In the genomic region with DNA sequence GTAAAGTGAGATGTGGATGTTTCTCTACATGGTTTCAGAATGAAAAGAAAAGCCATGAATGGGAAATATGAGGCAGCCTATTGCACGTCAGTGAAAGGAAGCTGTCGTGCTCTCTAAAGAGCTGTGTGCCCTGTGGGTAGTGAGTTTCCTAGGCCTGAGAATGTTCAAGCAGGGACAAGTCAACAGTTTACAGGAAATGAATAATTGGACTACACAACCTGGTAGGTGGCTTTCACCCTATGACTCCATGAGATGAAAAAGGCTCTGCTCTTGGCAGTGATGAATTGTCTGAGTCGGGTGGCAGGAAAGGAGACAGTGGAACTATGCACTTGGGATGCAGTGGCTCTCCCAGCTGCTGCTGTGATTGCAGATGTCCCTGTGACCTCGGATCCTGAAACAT, we compare ENCODE assay signal across 20 cellular contexts.
A peak's percentile ranks its signal among the peaks of the same experiment; 100 is the strongest.
DNase-seq lines count a peak whose midpoint lies in the region; ATAC-seq, FAIRE-seq and TF ChIP-seq lines count a peak whose summit lies in the region.
"Had no signal": no experiment of that assay in that cellular context is flagged by ENCODE, and none has a peak within 500 bp of the region (broad histone marks: within the 10 kb centered on the region; RNA-seq: fewer than 3 reads in every experiment).

No MANE protein-coding gene starts in this region.

- H2AFZ ChIP-seq in endothelial cell of umbilical vein (ENCODE audit: low read depth, low read length): no peak overlapping the region

- H3K36me3 ChIP-seq in RWPE2 (ENCODE audit: low read depth) (no peaks in the 10 kb centered on the region), endothelial cell of umbilical vein (ENCODE audit: control insufficient read depth in 2 of 2, extremely low read depth in 1 of 2, insufficient read depth in 2 of 2, low read length in 2 of 2) (no peaks in the 10 kb centered on the region), esophagus muscularis mucosa (no peaks in the 10 kb centered on the region)
- H3K36me3 ChIP-seq: colonic mucosa, gastroesophageal sphincter, HAP-1, right atrium auricular region, SJCRH30 had no signal

- H3K4me1 ChIP-seq in RWPE2 (ENCODE audit: insufficient read depth, poor library complexity, severe bottlenecking): peaks cover 10% of the 10 kb centered on the region
- H3K4me1 ChIP-seq in endothelial cell of umbilical vein (ENCODE audit: control insufficient read depth, extremely low read depth, insufficient read depth, low read length): peaks cover 34% of the 10 kb centered on the region
- peaks cover 0 to 6% (median 0%) of the 10 kb centered on the region in 4 donors for H3K4me1 ChIP-seq in esophagus muscularis mucosa
- H3K4me1 ChIP-seq: colonic mucosa, gastroesophageal sphincter, HAP-1, SJCRH30 had no signal

- ATAC-seq in RWPE2 (ENCODE audit: low read depth): peak; percentile 91
- ATAC-seq: activated CD4-positive, CD25-positive, alpha-beta regulatory T cell treated with anti-CD3 and anti-CD28 coated beads, Interleukin-2, amount 50 U/mL, for 24 hours; gastroesophageal sphincter had no signal

- TF ChIP-seq POLR2A in endothelial cell of umbilical vein (IDR thresholded peaks at IDR 0.05; ENCODE audit: low read depth, low read length) (no peak), esophagus muscularis mucosa (IDR thresholded peaks at IDR 0.05; ENCODE audit: low read depth) (no peak)

- H4K20me1 ChIP-seq in endothelial cell of umbilical vein (replicated peaks; ENCODE audit: control insufficient read depth, extremely low read depth, insufficient read depth, low read length): no peaks in the 10 kb centered on the region

- peak; percentile 35 for DNase-seq in DMS79 treated with DMSO at 0.1 percent for 48 hours (lab: John Stamatoyannopoulos, UW)
- peak; percentile 29 for DNase-seq in HPDE6-E6E7 (ENCODE audit: extremely low spot score)
- DNase-seq in RWPE2 (ENCODE audit: low spot score): no peak
- peak; percentile 58 for DNase-seq in endothelial cell of umbilical vein (ENCODE audit: low read depth, low spot score)
- DNase-seq in esophagus muscularis mucosa (ENCODE audit: extremely low spot score): no peak
- no peak for DNase-seq in activated CD4-positive, CD25-positive, alpha-beta regulatory T cell treated with anti-CD3 and anti-CD28 coated beads, Interleukin-2, amount 50 U/mL, for 72 hours
- no peak for DNase-seq in chondrocyte (ENCODE audit: low spot score)
- DNase-seq in head of caudate nucleus: no peak
- DNase-seq: colonic mucosa; kidney; OCI-M1; SJCRH30; stimulated activated CD4-positive, alpha-beta T cell treated with anti-CD3 and anti-CD28 coated beads, Interleukin-12 subunit alpha, Interleukin-12 subunit beta, amount 100 ng/mL, for 4 hours had no signal

- H3K27ac ChIP-seq in RWPE2 (ENCODE audit: poor library complexity, severe bottlenecking) (peak overlapping the region; percentile 34), endothelial cell of umbilical vein (ENCODE audit: insufficient read depth, low read depth, low read length) (peak overlapping the region; percentile 51), esophagus muscularis mucosa (replicated peaks in 1 of 4) (no peak overlapping the region)
- H3K27ac ChIP-seq: colonic mucosa, gastroesophageal sphincter, SJCRH30 had no signal

- WGBS in esophagus muscularis mucosa: 69% methylated on average over 4 of the region's 4 CpGs

- TF ChIP-seq EP300 in esophagus muscularis mucosa (IDR thresholded peaks at IDR 0.05): no peak

- peak; percentile 76 for FAIRE-seq in endothelial cell of umbilical vein (lab: Jason Lieb, UNC)
- FAIRE-seq: kidney had no signal

- H3K79me2 ChIP-seq in endothelial cell of umbilical vein (ENCODE audit: control insufficient read depth, insufficient read depth, low read length): peaks cover 58% of the 10 kb centered on the region

- H3K9me1 ChIP-seq in endothelial cell of umbilical vein (replicated peaks; ENCODE audit: control insufficient read depth, extremely low read depth, insufficient read depth, low read length): no peaks in the 10 kb centered on the region

- CTCF ChIA-PET in endothelial cell of umbilical vein (lab: Charles Lee): interaction anchor here (1.2 to 1.8 kb wide), 2 partner anchors 9 to 19 kb away, joined by 3 to 5 read pairs; no protein-coding TSS in a partner anchor

- H3K9me3 ChIP-seq in RWPE2 (ENCODE audit: severe bottlenecking) (no peaks in the 10 kb centered on the region), endothelial cell of umbilical vein (replicated peaks; ENCODE audit: control insufficient read depth, insufficient read depth, low read length) (no peaks in the 10 kb centered on the region), esophagus muscularis mucosa (no peaks in the 10 kb centered on the region)
- H3K9me3 ChIP-seq: colonic mucosa, gastroesophageal sphincter, HAP-1, right atrium auricular region, SJCRH30 had no signal

- H3K4me1 Mint-ChIP-seq in chondrocyte (ENCODE audit: low read depth): peaks cover 26% of the 10 kb centered on the region

- H3K9ac ChIP-seq in endothelial cell of umbilical vein (replicated peaks; ENCODE audit: extremely low read depth, insufficient read depth, low read length): no peak overlapping the region

- no peaks in the 10 kb centered on the region for H3K9me3 Mint-ChIP-seq in chondrocyte (ENCODE audit: low read depth)
- H3K9me3 Mint-ChIP-seq: type B pancreatic cell had no signal

- BruUV-seq in endothelial cell of umbilical vein (replicated peaks; lab: Mats Ljungman, UMichigan): no TSS peak

- H3K27me3 ChIP-seq in RWPE2 (ENCODE audit: insufficient read depth, poor library complexity, severe bottlenecking) (no peaks in the 10 kb centered on the region), endothelial cell of umbilical vein (ENCODE audit: control insufficient read depth in 2 of 2, insufficient read depth in 2 of 2, low read length in 2 of 2) (no peaks in the 10 kb centered on the region), esophagus muscularis mucosa (no peaks in the 10 kb centered on the region)
- H3K27me3 ChIP-seq: colonic mucosa, gastroesophageal sphincter, right atrium auricular region, SJCRH30 had no signal

- peaks cover 3% of the 10 kb centered on the region for H3K27me3 Mint-ChIP-seq in chondrocyte (ENCODE audit: low read depth)

- H3K4me3 ChIP-seq in RWPE2 (ENCODE audit: severe bottlenecking) (no peak overlapping the region), endothelial cell of umbilical vein (replicated peaks in 1 of 3; ENCODE audit: insufficient read depth in 1 of 3, low read depth in 1 of 3, low read length in 3 of 3) (no peak overlapping the region), esophagus muscularis mucosa (no peak overlapping the region)
- H3K4me3 ChIP-seq: colonic mucosa, gastroesophageal sphincter, HAP-1, lung, right atrium auricular region, SJCRH30 had no signal

- peak overlapping the region; percentile 5 for H3K4me2 ChIP-seq in endothelial cell of umbilical vein (ENCODE audit: insufficient read depth, low read length)

- no peaks in the 10 kb centered on the region for H3K36me3 Mint-ChIP-seq in chondrocyte (ENCODE audit: low read depth)
- H3K36me3 Mint-ChIP-seq: activated naive CD4-positive, alpha-beta T cell treated with anti-CD3 and anti-CD28 coated beads, Interleukin-2, amount 50 U/mL, for 72 hours; type B pancreatic cell had no signal

- POLR2A ChIA-PET in endothelial cell of umbilical vein (lab: Charles Lee): no interaction called here

- no peak overlapping the region for H3K27ac Mint-ChIP-seq in chondrocyte (ENCODE audit: unreplicated experiment)
- H3K27ac Mint-ChIP-seq: activated naive CD4-positive, alpha-beta T cell treated with anti-CD3 and anti-CD28 coated beads, Interleukin-2, amount 50 U/mL, for 72 hours; type B pancreatic cell had no signal

- intact Hi-C loops in endothelial cell of umbilical vein (cut with micrococcal nuclease) (no loop called here), esophagus muscularis mucosa (cut with DNase I) (no loop called here), head of caudate nucleus (cut with DNase I) (no loop called here)

- dilution Hi-C loops in endothelial cell of umbilical vein (cut with MboI; ENCODE audit: extremely low pct_ligation_motif_present, low sequenced_read_pairs): no loop called here

- no peak overlapping the region for H3K4me3 Mint-ChIP-seq in chondrocyte (ENCODE audit: unreplicated experiment)
- H3K4me3 Mint-ChIP-seq: type B pancreatic cell had no signal

- no peak for TF ChIP-seq CTCF in RWPE2 (IDR thresholded peaks at IDR 0.05; ENCODE audit: poor library complexity, severe bottlenecking)
- TF ChIP-seq CTCF in endothelial cell of umbilical vein (IDR thresholded peaks at IDR 0.05; ENCODE audit: extremely low read depth in 1 of 2, insufficient read depth in 1 of 2, low read depth in 1 of 2, low read length in 2 of 2): no peak
- no peak for TF ChIP-seq CTCF in esophagus muscularis mucosa (IDR thresholded peaks at IDR 0.05)
- TF ChIP-seq CTCF in chondrocyte (IDR thresholded peaks at IDR 0.05): no peak

TF ChIP-seq in endothelial cell of umbilical vein, 7 proteins besides CTCF, POLR2A, EP300 and RAD21:
- TF ChIP-seq, protein P1, sequence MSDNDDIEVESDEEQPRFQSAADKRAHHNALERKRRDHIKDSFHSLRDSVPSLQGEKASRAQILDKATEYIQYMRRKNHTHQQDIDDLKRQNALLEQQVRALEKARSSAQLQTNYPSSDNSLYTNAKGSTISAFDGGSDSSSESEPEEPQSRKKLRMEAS (IDR thresholded peaks at IDR 0.05; ENCODE audit: insufficient read depth, insufficient read length): no peak
- TF ChIP-seq POLR2AphosphoS5 (IDR thresholded peaks at IDR 0.05; ENCODE audit: insufficient read depth, low read depth, low read length) (peak; percentile 50), MYC (IDR thresholded peaks at IDR 0.05; ENCODE audit: low read depth, low read length) (no peak), GATA2 (IDR thresholded peaks at IDR 0.05; ENCODE audit: insufficient read depth, insufficient read length, low read depth, low read length) (no peak), EZH2 (IDR thresholded peaks at IDR 0.05; ENCODE audit: borderline replicate concordance, low read depth, low read length, severe bottlenecking) (no peak), FOS (IDR thresholded peaks at IDR 0.05; ENCODE audit: borderline replicate concordance, insufficient read depth, low read length) (peak; percentile 82), JUN (IDR thresholded peaks at IDR 0.05; ENCODE audit: borderline replicate concordance, insufficient read depth, insufficient read length, low read depth) (no peak)

Comparison
In these comparisons a context has a peak if more than half of its experiments do, and no peak if none do; other contexts are left out.
1. DNase-seq: peak in DMS79 treated with DMSO at 0.1 percent for 48 hours (single experiment), HPDE6-E6E7 (single experiment) and endothelial cell of umbilical vein (single experiment); none in RWPE2 (single experiment), esophagus muscularis mucosa (single experiment), activated CD4-positive, CD25-positive, alpha-beta regulatory T cell treated with anti-CD3 and anti-CD28 coated beads, Interleukin-2, amount 50 U/mL, for 72 hours (single experiment), chondrocyte (single experiment) and head of caudate nucleus (0 of 42).
2. H3K27ac ChIP-seq: peak in RWPE2 (single experiment) and endothelial cell of umbilical vein (single experiment); none in esophagus muscularis mucosa (0 of 4).